In the genomic region with DNA sequence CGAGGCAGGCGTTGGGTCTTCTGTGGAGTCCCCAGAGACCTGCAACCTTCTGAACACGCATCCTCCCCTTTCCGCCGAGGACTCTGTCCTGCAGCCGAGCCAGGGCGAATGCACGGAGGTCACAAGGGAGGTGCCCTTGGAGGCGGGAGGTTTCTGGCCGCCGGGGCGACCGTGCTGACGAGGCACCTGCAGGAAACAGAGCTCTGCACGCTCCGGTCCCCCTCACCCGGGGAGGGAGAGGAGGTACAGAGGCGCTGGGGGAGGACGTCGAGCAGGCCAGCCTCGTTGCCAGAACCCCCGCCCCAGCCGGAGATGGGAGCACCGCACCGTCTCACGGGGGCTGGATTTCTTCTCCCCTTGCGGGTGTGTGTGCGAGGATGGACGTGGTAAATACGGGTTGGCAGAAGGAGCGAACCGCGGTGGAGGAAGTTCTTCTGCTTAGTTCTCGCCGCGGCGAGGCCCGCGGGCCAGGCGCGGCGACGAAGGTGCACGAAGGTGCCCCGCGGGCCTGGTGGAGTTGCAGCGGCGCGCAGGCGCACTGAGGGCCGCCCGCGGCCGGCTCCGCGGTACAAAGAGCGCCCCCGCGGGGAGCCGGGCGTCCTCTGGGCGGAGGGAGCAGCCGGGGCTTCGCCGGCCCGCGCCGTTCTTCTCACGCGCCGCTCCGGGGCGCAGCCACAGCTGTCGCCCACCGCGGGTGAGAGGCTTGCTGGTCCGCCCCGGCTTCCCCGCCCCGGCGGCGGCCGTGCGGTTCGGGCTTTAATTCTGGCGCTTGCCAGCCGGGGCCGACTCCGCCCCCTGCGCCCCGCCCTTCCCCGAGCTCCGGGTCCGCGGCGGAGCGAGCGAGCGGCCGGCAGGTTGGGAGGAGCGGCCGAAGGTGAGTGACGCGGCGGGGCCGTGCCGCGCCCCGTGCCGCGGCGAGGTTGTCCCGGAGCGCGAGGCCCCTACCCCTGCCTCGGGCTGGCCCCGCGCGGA, we compare ENCODE assay signal across 8 cellular contexts. TPM values are rescaled to one million over a fixed set of nuclear protein-coding genes. Genes with fewer than 3 reads are reported as not detected.
A peak's percentile ranks its signal among the peaks of the same experiment; 100 is the strongest.
DNase-seq lines count a peak whose midpoint lies in the region; ATAC-seq, FAIRE-seq and TF ChIP-seq lines count a peak whose summit lies in the region.

TSS of gene KANK1 (plus strand) at position 815 of the 972 bp plus-strand sequence.

- TF ChIP-seq POLR2A in H1 (IDR thresholded peaks at IDR 0.05; ENCODE audit: control extremely low read depth in 1 of 2, low read depth in 2 of 2, low read length in 2 of 2) = 0 out of 3 replicates have a peak, but pooled peaks of 1 of the 2 experiments have one; percentile 33

- peaks cover 0 to 10% (median 4%) of the 10 kb centered on the region in 4 experiments; a peak in 4 of 7 replicates for H3K4me1 ChIP-seq in H1 (replicated peaks in 1 of 4; ENCODE audit: control insufficient read depth in 3 of 4, insufficient read depth in 4 of 4, low read length in 3 of 4)
- H3K4me1 ChIP-seq in mesenchymal stem cell (ENCODE audit: control insufficient read depth, insufficient read depth, low read depth, low read length) = peaks cover 18% of the 10 kb centered on the region

- H2BK120ac ChIP-seq in H1 (replicated peaks; ENCODE audit: low read depth, low read length) (peak within 1 kb of the TSS; percentile 75), mesenchymal stem cell (ENCODE audit: low read depth, low read length) (no peak within 1 kb of the TSS)

- H3K4ac ChIP-seq in H1 (replicated peaks; ENCODE audit: insufficient read length, low read depth, low read length) (peak within 1 kb of the TSS; percentile 27), mesenchymal stem cell (ENCODE audit: low read depth in 1 of 2, low read length in 2 of 2) (no peak within 1 kb of the TSS)

- H3K23me2 ChIP-seq in H1 (ENCODE audit: low read depth, low read length) = peaks cover 7% of the 10 kb centered on the region; the same call in 1 of the 2 replicates

- peak; percentile 92 for DNase-seq in AG20443 (ENCODE audit: low spot score)
- peak; percentile 72 for DNase-seq in NCI-H69 (lab: John Stamatoyannopoulos, UW)
- DNase-seq in activated CD8-positive, alpha-beta memory T cell treated with anti-CD3 and anti-CD28 coated beads for 48 hours (ENCODE audit: low read depth in 2 of 3, low spot score in 2 of 3) = peak; percentile 36 to 57 (median 39)
- DNase-seq in H1 (ENCODE audit: low read depth in 1 of 2, low spot score in 2 of 2) = peak; percentile 36 to 83
- peak; percentile 30 for DNase-seq in mesenchymal stem cell
- peak; percentile 39 for DNase-seq in stimulated activated CD8-positive, alpha-beta memory T cell treated with anti-CD3 and anti-CD28 coated beads, Interleukin-12 subunit alpha, Interleukin-12 subunit beta, amount 100 ng/mL, for 24 hours (ENCODE audit: extremely low read depth)

- H4K20me1 ChIP-seq in H1 (replicated peaks in 1 of 2; ENCODE audit: control insufficient read depth in 1 of 2, insufficient read depth in 2 of 2, low read length in 2 of 2) = peaks cover 0 to 2% of the 10 kb centered on the region in 2 experiments

- no peak within 1 kb of the TSS for H3K56ac ChIP-seq in H1 (replicated peaks; ENCODE audit: insufficient read length, low read depth, low read length)

- H3K9me3 ChIP-seq in H1 (ENCODE audit: insufficient read depth in 2 of 2, low read depth in 1 of 2, low read length in 1 of 2) (no peaks in the 10 kb centered on the region), mesenchymal stem cell (ENCODE audit: control insufficient read depth, low read length) (no peaks in the 10 kb centered on the region)

- peak; percentile 67 for ATAC-seq in GM18870 (IDR thresholded peaks at IDR 0.05; ENCODE audit: unreplicated experiment)
- peak; percentile 80 for ATAC-seq in HG03135 (IDR thresholded peaks at IDR 0.05; ENCODE audit: unreplicated experiment)

- H3K4me2 ChIP-seq in H1 (ENCODE audit: insufficient read depth in 1 of 2, low read depth in 2 of 2, low read length in 2 of 2) (peak within 1 kb of the TSS; percentile 74 to 96), mesenchymal stem cell (ENCODE audit: low read length, poor library complexity, severe bottlenecking) (peak within 1 kb of the TSS; percentile 98)

- H3K23ac ChIP-seq in H1 (ENCODE audit: insufficient read length) (no peak within 1 kb of the TSS), mesenchymal stem cell (ENCODE audit: low read length in 2 of 2) (no peak within 1 kb of the TSS)

- H3K27me3 ChIP-seq in H1 (replicated peaks in 1 of 4; ENCODE audit: control insufficient read depth in 3 of 4, extremely low read depth in 1 of 4, insufficient read depth in 3 of 4, low read length in 3 of 4) (peaks cover 1 to 21% (median 13%) of the 10 kb centered on the region in 4 experiments; a peak in 6 of 7 replicates), mesenchymal stem cell (ENCODE audit: control insufficient read depth in 1 of 2, insufficient read depth in 1 of 2, low read length in 2 of 2) (peaks cover 33 to 38% of the 10 kb centered on the region in 2 experiments)

- peak within 1 kb of the TSS; percentile 41 to 86 (median 69) for H3K4me3 ChIP-seq in H1 (ENCODE audit: extremely low read depth in 1 of 4, insufficient read depth in 2 of 4, low read depth in 3 of 4, low read length in 4 of 4)
- peak within 1 kb of the TSS; percentile 75 to 76 for H3K4me3 ChIP-seq in mesenchymal stem cell (ENCODE audit: insufficient read depth in 1 of 2, low read depth in 1 of 2, low read length in 2 of 2)

- H3K18ac ChIP-seq in H1 (ENCODE audit: extremely low read depth, low read length) (peak within 1 kb of the TSS; percentile 96), mesenchymal stem cell (ENCODE audit: low read depth in 1 of 2, low read length in 2 of 2) (no peak within 1 kb of the TSS)

- H2AFZ ChIP-seq in H1 (ENCODE audit: low read length) = peak within 1 kb of the TSS; percentile 93
- peak within 1 kb of the TSS; percentile 78 for H2AFZ ChIP-seq in mesenchymal stem cell (ENCODE audit: low read depth, low read length)

- peak within 1 kb of the TSS; percentile 95 for H2BK15ac ChIP-seq in H1 (ENCODE audit: low read length)
- H2BK15ac ChIP-seq in mesenchymal stem cell (ENCODE audit: low read depth, poor library complexity, severe bottlenecking) = no peak within 1 kb of the TSS

- H4K5ac ChIP-seq in H1 (ENCODE audit: insufficient read length, low read depth, low read length) = peak within 1 kb of the TSS; percentile 39

- peak within 1 kb of the TSS; percentile 26 to 75 (median 50); a peak in 5 of 7 replicates for H3K9ac ChIP-seq in H1 (replicated peaks in 1 of 4; ENCODE audit: extremely low read depth in 1 of 4, low read depth in 3 of 4, low read length in 3 of 4)
- H3K9ac ChIP-seq in mesenchymal stem cell (ENCODE audit: low read length) = peak within 1 kb of the TSS; percentile 45

- 0 out of 4 replicates have a peak, but pooled peaks of 1 of the 2 experiments have one; percentile 1 for TF ChIP-seq RAD21 in H1 (IDR thresholded peaks at IDR 0.05 in 1 of 2, conservative IDR thresholded peaks at IDR 0.05 in 1 of 2; ENCODE audit: low read depth in 2 of 2, low read length in 2 of 2)

- CTCF ChIA-PET in H1 (lab: Charles Lee; ENCODE audit: partially characterized antibody) = interaction anchor here (1.0 to 1.6 kb wide), 7 partner anchors 9 to 117 kb away, joined by 3 to 5 read pairs (median 3); no protein-coding TSS in a partner anchor

- WGBS in H1 (ENCODE audit: extremely low coverage in 1 of 2, insufficient coverage in 1 of 2, insufficient read length in 1 of 2, insufficient replicate concordance in 2 of 2, low coverage in 1 of 2, low lambda C conversion rate in 2 of 2, missing lambda C conversion rate in 1 of 2), 2 experiments = 1% methylated on average over 92 of the region's 119 CpGs; no CpG with 5 or more reads in 1 of the 2 experiments
- 6% methylated on average over 36 of the region's 119 CpGs for WGBS in mesenchymal stem cell

- FAIRE-seq in H1 (lab: Jason Lieb, UNC) = no peak

- H4K91ac ChIP-seq in H1 (replicated peaks; ENCODE audit: insufficient read length, low read length) = peak within 1 kb of the TSS; percentile 94
- no peak within 1 kb of the TSS for H4K91ac ChIP-seq in mesenchymal stem cell (ENCODE audit: low read length)

- H3K14ac ChIP-seq in H1 (ENCODE audit: insufficient read length) (no peak within 1 kb of the TSS), mesenchymal stem cell (ENCODE audit: low read length in 2 of 2) (no peak within 1 kb of the TSS)

- H3K79me1 ChIP-seq in H1 (ENCODE audit: low read depth, low read length) (no peaks in the 10 kb centered on the region), mesenchymal stem cell (replicated peaks; ENCODE audit: low read length, poor library complexity, severe bottlenecking) (no peaks in the 10 kb centered on the region)

- peak within 1 kb of the TSS; percentile 86 for H2BK5ac ChIP-seq in H1 (ENCODE audit: low read depth, low read length)
- no peak within 1 kb of the TSS for H2BK5ac ChIP-seq in mesenchymal stem cell (ENCODE audit: low read depth, low read length, poor library complexity, severe bottlenecking)

- peak within 1 kb of the TSS; percentile 32; the same call in 1 of the 2 replicates for H2BK20ac ChIP-seq in H1 (ENCODE audit: low read length)

- H3K27ac ChIP-seq in H1 (ENCODE audit: low read depth, low read length) (0 out of 2 replicates have a peak within 1 kb of the TSS, but pooled peaks have one; percentile 19), mesenchymal stem cell (ENCODE audit: low read length, poor library complexity, severe bottlenecking) (no peak within 1 kb of the TSS)

- peak within 1 kb of the TSS; percentile 83; the same call in 1 of the 2 replicates for H4K8ac ChIP-seq in H1 (ENCODE audit: extremely low read depth, insufficient read depth, low read length)
- H4K8ac ChIP-seq in mesenchymal stem cell (ENCODE audit: low read length) = no peak within 1 kb of the TSS

- no peak for TF ChIP-seq EP300 in H1 (IDR thresholded peaks at IDR 0.05; ENCODE audit: borderline replicate concordance in 1 of 2, low read depth in 2 of 2, low read length in 2 of 2)

- H3K36me3 ChIP-seq in H1 (ENCODE audit: control insufficient read depth in 2 of 4, insufficient read depth in 4 of 4, low read length in 3 of 4) = no peaks in the 10 kb centered on the region
- no peaks in the 10 kb centered on the region for H3K36me3 ChIP-seq in mesenchymal stem cell (ENCODE audit: control insufficient read depth in 1 of 2, insufficient read depth in 2 of 2, low read depth in 1 of 2, low read length in 2 of 2)

- TF ChIP-seq CTCF in H1 (IDR thresholded peaks at IDR 0.05; ENCODE audit: control extremely low read depth in 1 of 3, insufficient read depth in 1 of 3, low read depth in 1 of 3, low read length in 3 of 3) = no peak

- peaks cover 0 to 31% of the 10 kb centered on the region in 2 experiments; a peak in 2 of 4 replicates for H3K79me2 ChIP-seq in H1 (ENCODE audit: control insufficient read depth in 1 of 2, insufficient read depth in 2 of 2, low read length in 2 of 2)

- POLR2A ChIA-PET in H1 (lab: Charles Lee; ENCODE audit: partially characterized antibody) = interaction anchor here (0.8 to 2.3 kb wide), 10 partner anchors 10 to 281 kb away, joined by 3 to 12 read pairs (median 4); no protein-coding TSS in a partner anchor

- H2BK12ac ChIP-seq in H1 (ENCODE audit: low read depth, low read length) (0 out of 2 replicates have a peak within 1 kb of the TSS, but pooled peaks have one; percentile 10), mesenchymal stem cell (ENCODE audit: low read length in 2 of 2) (no peak within 1 kb of the TSS)

- H2AK5ac ChIP-seq in H1 (ENCODE audit: low read depth, low read length) (no peak within 1 kb of the TSS), mesenchymal stem cell (ENCODE audit: low read length, severe bottlenecking) (no peak within 1 kb of the TSS)

RNA-seq across cellular contexts. Expression of gene KANK1, which starts in this region (rescaled TPM):
- total RNA-seq in H1 (2021; fragmentation: NEBNext Ultra II Directional; extraction: Animal tissue kit (Norgen Biotek cat#: 25700)) = 37.4 and 41.1 TPM in 2 replicates
- 26.3 and 29.0 TPM in 2 replicates for polyA plus RNA-seq in H1 (2011; rRNA removed)
- 34.9 TPM for polyA plus RNA-seq in H1 (2011; cell fraction: cytosol; rRNA removed)
- 44.4 TPM for polyA plus RNA-seq in H1 (2011; cell fraction: nucleus; rRNA removed)
- 22.7 to 27.4 TPM (median 24.1 TPM) in 4 replicates for polyA plus RNA-seq in H1 (2012, experiment 1 of 2)
- 3.8 TPM for polyA plus RNA-seq in H1 (2012, experiment 2 of 2)
- 13.9 TPM for polyA plus RNA-seq in H1 (2013, experiment 1 of 2)
- polyA plus RNA-seq in H1 (2013, experiment 2 of 2) = 15.6 TPM
- 62.9 and 71.1 TPM in 2 replicates for polyA minus RNA-seq in H1 (2011; rRNA and poly(A)+ RNA removed)
- 29.6 TPM for polyA minus RNA-seq in H1 (2011; cell fraction: cytosol; rRNA and poly(A)+ RNA removed)
- polyA minus RNA-seq in H1 (2011; cell fraction: nucleus; rRNA and poly(A)+ RNA removed) = 35.4 TPM
- polyA plus RNA-seq in mesenchymal stem cell (2013, experiment 1 of 2) = 18.3 TPM
- polyA plus RNA-seq in mesenchymal stem cell (2013, experiment 2 of 2) = 18.1 TPM

Comparison
In these comparisons a context has a peak if more than half of its experiments do, and no peak if none do; other contexts are left out.
1. DNase-seq: peak in every context shown above with its lines; median percentile 92 in AG20443; 72 in NCI-H69; 60 in H1; 39 in activated CD8-positive, alpha-beta memory T cell treated with anti-CD3 and anti-CD28 coated beads for 48 hours; 39 in stimulated activated CD8-positive, alpha-beta memory T cell treated with anti-CD3 and anti-CD28 coated beads, Interleukin-12 subunit alpha, Interleukin-12 subunit beta, amount 100 ng/mL, for 24 hours; 30 in mesenchymal stem cell.